8 cellular contexts compared by ENCODE assay signal in the genomic region with DNA sequence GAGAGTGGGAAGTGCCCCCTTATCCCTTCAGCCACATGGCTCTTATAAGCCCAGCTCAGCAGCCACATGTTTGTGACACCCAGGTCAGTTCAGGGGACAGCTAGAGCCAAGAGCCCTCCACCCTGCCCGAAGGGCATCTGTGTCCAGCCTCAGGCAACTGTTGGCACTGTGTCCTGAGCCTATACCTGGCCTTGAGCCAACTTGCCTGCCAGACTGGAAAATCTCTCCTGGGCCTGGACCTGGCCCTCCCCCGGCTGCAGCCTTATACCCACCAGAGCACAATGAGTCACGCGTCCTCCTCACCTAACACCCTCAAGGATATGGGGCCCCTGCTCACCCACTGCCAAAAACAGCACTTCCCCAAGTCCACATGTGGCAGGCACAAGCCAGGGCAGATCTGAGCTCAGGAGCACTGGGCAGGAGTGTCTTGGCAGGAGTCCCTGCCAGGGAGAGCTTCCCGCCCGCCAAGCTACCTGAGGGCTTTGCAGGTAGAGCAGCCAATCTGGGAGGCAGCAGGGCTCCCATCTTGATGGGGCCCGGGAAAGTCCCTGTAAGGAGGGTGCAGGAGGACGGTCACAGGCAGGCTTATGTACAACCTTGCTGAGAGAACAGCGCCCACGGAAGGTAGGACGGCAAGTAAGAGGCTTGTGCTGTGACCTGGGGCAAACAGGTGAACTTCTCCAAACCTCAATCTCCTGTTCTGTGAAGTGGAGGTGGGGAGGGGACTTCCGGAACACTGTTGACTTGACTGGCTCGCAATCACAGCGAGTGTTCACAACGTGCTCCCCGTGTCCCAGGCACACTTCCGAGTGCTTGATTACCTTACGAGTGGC. TPM values are rescaled to one million over a fixed set of nuclear protein-coding genes. Genes with fewer than 3 reads are reported as not detected.
DNase-seq lines count a peak whose midpoint lies in the region; ATAC-seq and TF ChIP-seq lines count a peak whose summit lies in the region.

No MANE protein-coding gene starts in this region.

- no peaks in the 10 kb centered on the region for H3K27me3 Mint-ChIP-seq in activated CD4-positive, alpha-beta T cell treated with anti-CD3 and anti-CD28 coated beads for 36 hours
- peaks cover 3 to 7% of the 10 kb centered on the region in 2 donors for H3K27me3 Mint-ChIP-seq in natural killer cell treated with Interleukin-12 subunit alpha and Interleukin-12 subunit beta and Interleukin-15 and Interleukin-18, amount 100 ng/mL, for 72 hours

- no peaks in the 10 kb centered on the region for H3K27me3 ChIP-seq in vagina

- peak overlapping the region; percentile 44 for H3K4me3 Mint-ChIP-seq in activated CD4-positive, alpha-beta T cell treated with anti-CD3 and anti-CD28 coated beads for 36 hours
- no peak overlapping the region for H3K4me3 Mint-ChIP-seq in natural killer cell treated with Interleukin-12 subunit alpha and Interleukin-12 subunit beta and Interleukin-15 and Interleukin-18, amount 100 ng/mL, for 72 hours

- DNase-seq in NOMO-1 treated with DMSO at 0.1 percent for 48 hours (lab: John Stamatoyannopoulos, UW; ENCODE audit: unreplicated experiment) (peak; percentile 8), NOMO-1 (lab: John Stamatoyannopoulos, UW; ENCODE audit: unreplicated experiment in 2 of 2) (no peak), vagina (ENCODE audit: extremely low spot score in 2 of 2) (no peak), NCI-H524 (lab: John Stamatoyannopoulos, UW) (no peak), NCI-H1436 treated with DMSO at 0.1 percent for 48 hours (lab: John Stamatoyannopoulos, UW) (no peak)
- peak; percentile 64 for DNase-seq in activated CD4-positive, alpha-beta T cell treated with anti-CD3 and anti-CD28 coated beads for 36 hours
- peak; percentile 48 for DNase-seq in effector CD4-positive, alpha-beta T cell
- DNase-seq in natural killer cell treated with Interleukin-12 subunit alpha and Interleukin-12 subunit beta and Interleukin-15 and Interleukin-18, amount 100 ng/mL, for 72 hours (ENCODE audit: low spot score), result no peak

- ATAC-seq in activated CD4-positive, alpha-beta T cell treated with anti-CD3 and anti-CD28 coated beads for 36 hours, result peak; percentile 89
- peak; percentile 40 for ATAC-seq in natural killer cell treated with Interleukin-12 subunit alpha and Interleukin-12 subunit beta and Interleukin-15 and Interleukin-18, amount 100 ng/mL, for 72 hours

- no peaks in the 10 kb centered on the region for H3K9me3 ChIP-seq in vagina

- intact Hi-C loops in activated CD4-positive, alpha-beta T cell treated with anti-CD3 and anti-CD28 coated beads for 36 hours (cut with DNase I, micrococcal nuclease), result no loop called here
- intact Hi-C loops in vagina (cut with DNase I), result no loop called here

- no peak for TF ChIP-seq CTCF in vagina (IDR thresholded peaks at IDR 0.05)

- H3K9me3 Mint-ChIP-seq in activated CD4-positive, alpha-beta T cell treated with anti-CD3 and anti-CD28 coated beads for 36 hours (ENCODE audit: low read depth), result no peaks in the 10 kb centered on the region
- no peaks in the 10 kb centered on the region for H3K9me3 Mint-ChIP-seq in natural killer cell treated with Interleukin-12 subunit alpha and Interleukin-12 subunit beta and Interleukin-15 and Interleukin-18, amount 100 ng/mL, for 72 hours

- TF ChIP-seq POLR2A in vagina (IDR thresholded peaks at IDR 0.05), result no peak

- peaks cover 29% of the 10 kb centered on the region for H3K4me1 Mint-ChIP-seq in activated CD4-positive, alpha-beta T cell treated with anti-CD3 and anti-CD28 coated beads for 36 hours
- peaks cover 0 to 8% of the 10 kb centered on the region in 2 donors for H3K4me1 Mint-ChIP-seq in natural killer cell treated with Interleukin-12 subunit alpha and Interleukin-12 subunit beta and Interleukin-15 and Interleukin-18, amount 100 ng/mL, for 72 hours (ENCODE audit: low read depth in 2 of 2)

- CTCF ChIA-PET in activated CD4-positive, alpha-beta T cell treated with anti-CD3 and anti-CD28 coated beads for 36 hours (lab: Charles Lee), result interaction anchor here (0.6 to 1.3 kb wide), 3 partner anchors 40 to 92 kb away, joined by 3 to 4 read pairs (median 3); no protein-coding TSS in a partner anchor

- H3K4me1 ChIP-seq in vagina, result peaks cover 35% of the 10 kb centered on the region

- no peaks in the 10 kb centered on the region for H3K36me3 ChIP-seq in vagina

- H3K4me3 ChIP-seq in vagina, result no peak overlapping the region

- H3K36me3 Mint-ChIP-seq in activated CD4-positive, alpha-beta T cell treated with anti-CD3 and anti-CD28 coated beads for 36 hours (ENCODE audit: low read depth), result no peaks in the 10 kb centered on the region
- no peaks in the 10 kb centered on the region for H3K36me3 Mint-ChIP-seq in natural killer cell treated with Interleukin-12 subunit alpha and Interleukin-12 subunit beta and Interleukin-15 and Interleukin-18, amount 100 ng/mL, for 72 hours

- POLR2A ChIA-PET in activated CD4-positive, alpha-beta T cell treated with anti-CD3 and anti-CD28 coated beads for 36 hours (lab: Charles Lee), result no interaction called here

- peak overlapping the region; percentile 66 for H3K27ac ChIP-seq in vagina

- H3K27ac Mint-ChIP-seq in activated CD4-positive, alpha-beta T cell treated with anti-CD3 and anti-CD28 coated beads for 36 hours, result peak overlapping the region; percentile 90
- H3K27ac Mint-ChIP-seq in natural killer cell treated with Interleukin-12 subunit alpha and Interleukin-12 subunit beta and Interleukin-15 and Interleukin-18, amount 100 ng/mL, for 72 hours, result no peak overlapping the region

RNA-seq across cellular contexts. Expression of a gene that starts 19.8 kb away (rescaled TPM):
- 10 to 100 TPM; 19.6 to 20.6 TPM for total RNA-seq in activated CD4-positive, alpha-beta T cell treated with anti-CD3 and anti-CD28 coated beads for 36 hours
- total RNA-seq in natural killer cell treated with Interleukin-12 subunit alpha and Interleukin-12 subunit beta and Interleukin-15 and Interleukin-18, amount 100 ng/mL, for 72 hours, result under 1 TPM in 1 of 2 donors, not detected in 1; 0.20 TPM
- 179 TPM for total RNA-seq in vagina

RNA-seq across cellular contexts. Expression of a gene that starts 19.9 kb away (rescaled TPM):
- not detected for total RNA-seq in activated CD4-positive, alpha-beta T cell treated with anti-CD3 and anti-CD28 coated beads for 36 hours
- not detected for total RNA-seq in natural killer cell treated with Interleukin-12 subunit alpha and Interleukin-12 subunit beta and Interleukin-15 and Interleukin-18, amount 100 ng/mL, for 72 hours
- not detected for total RNA-seq in vagina

RNA-seq across cellular contexts. Expression of a gene that starts 44.5 kb away (rescaled TPM):
- total RNA-seq in activated CD4-positive, alpha-beta T cell treated with anti-CD3 and anti-CD28 coated beads for 36 hours, result not detected
- not detected for total RNA-seq in natural killer cell treated with Interleukin-12 subunit alpha and Interleukin-12 subunit beta and Interleukin-15 and Interleukin-18, amount 100 ng/mL, for 72 hours
- not detected for total RNA-seq in vagina

Comparison
In these comparisons a context has a peak if more than half of its experiments do, and no peak if none do; other contexts are left out.
1. DNase-seq: peak in NOMO-1 treated with DMSO at 0.1 percent for 48 hours (single experiment), activated CD4-positive, alpha-beta T cell treated with anti-CD3 and anti-CD28 coated beads for 36 hours (single experiment) and effector CD4-positive, alpha-beta T cell (single experiment); none in NOMO-1 (0 of 2), natural killer cell treated with Interleukin-12 subunit alpha and Interleukin-12 subunit beta and Interleukin-15 and Interleukin-18, amount 100 ng/mL, for 72 hours (single experiment), vagina (0 of 2), NCI-H524 (0 of 2) and NCI-H1436 treated with DMSO at 0.1 percent for 48 hours (single experiment).
2. RNA of a gene that starts 19.8 kb away (total RNA-seq): 179 TPM in vagina (single experiment) and 19.6 to 20.6 TPM in activated CD4-positive, alpha-beta T cell treated with anti-CD3 and anti-CD28 coated beads for 36 hours; 0.20 TPM in natural killer cell treated with Interleukin-12 subunit alpha and Interleukin-12 subunit beta and Interleukin-15 and Interleukin-18, amount 100 ng/mL, for 72 hours; every median in the first group is over 10 times any median in the second.